14 cellular contexts compared by ENCODE assay signal in genomic region chr2:107737764-107738163, GRCh38.
DNase-seq lines count a peak whose midpoint lies in the region; ATAC-seq and TF ChIP-seq lines count a peak whose summit lies in the region.
"Had no signal": no experiment of that assay in that cellular context is flagged by ENCODE, and none has a peak within 500 bp of the region (broad histone marks: within the 10 kb centered on the region; RNA-seq: fewer than 3 reads in every experiment).

No MANE protein-coding gene starts in this region.

- no peak for ATAC-seq in gastroesophageal sphincter
- ATAC-seq: HepG2 had no signal

- TF ChIP-seq POLR2A in gastroesophageal sphincter (IDR thresholded peaks at IDR 0.05) = no peak

- DNase-seq in NCI-H1694 treated with DMSO at 0.1 percent for 48 hours (lab: John Stamatoyannopoulos, UW) (peak; percentile 15), NCI-H1694 (lab: John Stamatoyannopoulos, UW) (no peak), dedifferentiated amniotic fluid mesenchymal stem cell (ENCODE audit: extremely low spot score) (peak; percentile 59), globus pallidus (ENCODE audit: low spot score) (no peak), cerebellar nuclear complex (lab: John Stamatoyannopoulos, UW) (no peak)
- DNase-seq: ACHN; CD4-positive, alpha-beta memory T cell; DND-41; GDM1 had no signal

- no peaks in the 10 kb centered on the region for H3K4me1 ChIP-seq in gastroesophageal sphincter
- H3K4me1 ChIP-seq: HAP-1 had no signal

- no peak for TF ChIP-seq EP300 in gastroesophageal sphincter (IDR thresholded peaks at IDR 0.05)

- TF ChIP-seq CTCF in VCaP (conservative IDR thresholded peaks at IDR 0.05) = no peak
- no peak for TF ChIP-seq CTCF in gastroesophageal sphincter (IDR thresholded peaks at IDR 0.05)

- H3K27me3 ChIP-seq in gastroesophageal sphincter = no peaks in the 10 kb centered on the region

- no peak overlapping the region for H3K4me3 ChIP-seq in gastroesophageal sphincter
- H3K4me3 ChIP-seq: HAP-1 had no signal

- peak overlapping the region; percentile 87 for H3K27ac ChIP-seq in VCaP
- H3K27ac ChIP-seq in gastroesophageal sphincter = no peak overlapping the region
- H3K27ac ChIP-seq: C4-2B had no signal

- no peaks in the 10 kb centered on the region for H3K36me3 ChIP-seq in gastroesophageal sphincter
- H3K36me3 ChIP-seq: HAP-1 had no signal

- no peaks in the 10 kb centered on the region for H3K9me3 ChIP-seq in gastroesophageal sphincter
- H3K9me3 ChIP-seq: HAP-1 had no signal

Comparison
In these comparisons a context has a peak if more than half of its experiments do, and no peak if none do; other contexts are left out.
1. DNase-seq: peak in NCI-H1694 treated with DMSO at 0.1 percent for 48 hours (single experiment) and dedifferentiated amniotic fluid mesenchymal stem cell (single experiment); none in NCI-H1694 (single experiment), globus pallidus (single experiment) and cerebellar nuclear complex (0 of 2).